In genomic region chr6:104639671-104640070, GRCh38 we compare ENCODE assay signal across 8 cellular contexts.
DNase-seq lines count a peak whose midpoint lies in the region; ATAC-seq and TF ChIP-seq lines count a peak whose summit lies in the region.

No MANE protein-coding gene starts in this region.

- no peaks in the 10 kb centered on the region for H3K36me3 ChIP-seq in esophagus squamous epithelium
- H3K36me3 ChIP-seq in CD8-positive, alpha-beta T cell (ENCODE audit: insufficient read depth, low read length), result no peaks in the 10 kb centered on the region

- intact Hi-C loops in esophagus squamous epithelium (cut with DNase I), result no loop called here
- intact Hi-C loops in CD8-positive, alpha-beta T cell (cut with DNase I, micrococcal nuclease), result no loop called here

- H3K4me1 Mint-ChIP-seq in CD8-positive, alpha-beta T cell (ENCODE audit: low read depth), result no peaks in the 10 kb centered on the region

- peak overlapping the region in 3 of 4 donors; percentile 8 to 71 (median 64) for H3K27ac ChIP-seq in esophagus squamous epithelium
- H3K27ac ChIP-seq in CD8-positive, alpha-beta T cell (ENCODE audit: low read depth, low read length), result no peak overlapping the region

- H3K4me1 ChIP-seq in esophagus squamous epithelium, result peaks cover 0 to 18% (median 7%) of the 10 kb centered on the region in 3 donors
- no peaks in the 10 kb centered on the region for H3K4me1 ChIP-seq in CD8-positive, alpha-beta T cell (ENCODE audit: insufficient read depth, low read length)

- H3K4me3 Mint-ChIP-seq in CD8-positive, alpha-beta T cell, result no peak overlapping the region

- H3K27me3 ChIP-seq in esophagus squamous epithelium, result no peaks in the 10 kb centered on the region
- H3K27me3 ChIP-seq in CD8-positive, alpha-beta T cell (ENCODE audit: insufficient read depth, low read length), result no peaks in the 10 kb centered on the region

- no peaks in the 10 kb centered on the region for H3K36me3 Mint-ChIP-seq in CD8-positive, alpha-beta T cell

- TF ChIP-seq CTCF in AG04449 (IDR thresholded peaks at IDR 0.05; ENCODE audit: insufficient read depth, low read length, missing control alignments) (no peak), GM20000 (IDR thresholded peaks at IDR 0.05; ENCODE audit: extremely low read depth, missing control alignments) (no peak), esophagus squamous epithelium (IDR thresholded peaks at IDR 0.05) (no peak)
- TF ChIP-seq CTCF in CD8-positive, alpha-beta T cell (IDR thresholded peaks at IDR 0.05), result no peak

- CTCF ChIA-PET in AG04449 (lab: Yijun Ruan, JAX), result no interaction called here
- CTCF ChIA-PET in CD8-positive, alpha-beta T cell (lab: Charles Lee), result interaction anchor here (1.0 kb wide), 1 partner anchor 8 kb away, joined by 3 read pairs; no protein-coding TSS in a partner anchor

- no peak for TF ChIP-seq POLR2A in esophagus squamous epithelium (IDR thresholded peaks at IDR 0.05)

- H3K9me3 Mint-ChIP-seq in CD8-positive, alpha-beta T cell, result no peaks in the 10 kb centered on the region

- H3K27me3 Mint-ChIP-seq in CD8-positive, alpha-beta T cell (ENCODE audit: low read depth), result peaks cover 2% of the 10 kb centered on the region

- no peak overlapping the region for H3K27ac Mint-ChIP-seq in CD8-positive, alpha-beta T cell

- H3K4me3 ChIP-seq in AG04449 (ENCODE audit: low read depth, low read length) (no peak overlapping the region), esophagus squamous epithelium (no peak overlapping the region)
- H3K4me3 ChIP-seq in CD8-positive, alpha-beta T cell (ENCODE audit: low read depth, low read length), result no peak overlapping the region

- POLR2A ChIA-PET in AG04449 (lab: Yijun Ruan, JAX), result no interaction called here
- POLR2A ChIA-PET in CD8-positive, alpha-beta T cell (lab: Charles Lee), result no interaction called here

- peak; percentile 96 for ATAC-seq in HG03460 (IDR thresholded peaks at IDR 0.05; ENCODE audit: unreplicated experiment)
- no peak for ATAC-seq in CD8-positive, alpha-beta T cell

- no peaks in the 10 kb centered on the region for H3K9me3 ChIP-seq in esophagus squamous epithelium
- H3K9me3 ChIP-seq in CD8-positive, alpha-beta T cell (ENCODE audit: low read length), result no peaks in the 10 kb centered on the region

- DNase-seq in AG04449 (ENCODE audit: low read depth, low spot score) (peak; percentile 17), GM20000 (ENCODE audit: low spot score) (peak; percentile 18), esophagus squamous epithelium (lab: John Stamatoyannopoulos, UW) (no peak), retina (no peak)
- no peak for DNase-seq in CD8-positive, alpha-beta T cell
- DNase-seq in stimulated activated CD4-positive, alpha-beta T cell treated with anti-CD3 and anti-CD28 coated beads, Interleukin-1b, Interleukin-23, amount 100 ng/mL, for 48 hours, result no peak
- DNase-seq in activated CD8-positive, alpha-beta memory T cell treated with anti-CD3 and anti-CD28 coated beads, Interleukin-2, amount 50 U/mL, for 4 hours, result no peak

Comparison
In these comparisons a context has a peak if more than half of its experiments do, and no peak if none do; other contexts are left out.
1. DNase-seq: peak in AG04449 (single experiment) and GM20000 (single experiment); none in esophagus squamous epithelium (single experiment), CD8-positive, alpha-beta T cell (0 of 7), stimulated activated CD4-positive, alpha-beta T cell treated with anti-CD3 and anti-CD28 coated beads, Interleukin-1b, Interleukin-23, amount 100 ng/mL, for 48 hours (single experiment), retina (single experiment) and activated CD8-positive, alpha-beta memory T cell treated with anti-CD3 and anti-CD28 coated beads, Interleukin-2, amount 50 U/mL, for 4 hours (single experiment).